In genomic region chr15:78565097-78565950, GRCh38 we compare ENCODE assay signal across 8 cellular contexts. TPM values are rescaled to one million over a fixed set of nuclear protein-coding genes. Genes with fewer than 3 reads are reported as not detected.
A peak's percentile ranks its signal among the peaks of the same experiment; 100 is the strongest.
DNase-seq lines count a peak whose midpoint lies in the region; ATAC-seq, FAIRE-seq and TF ChIP-seq lines count a peak whose summit lies in the region.

Gene CHRNA5 (plus strand): TSS chr15:78565520. CDS start chr15:78565720, 200 bp downstream.

- H3F3A ChIP-seq in MM.1S (ENCODE audit: insufficient read depth, low read length), result peaks cover 14% of the 10 kb centered on the region

- no peak for TF ChIP-seq CTCF in DND-41 (IDR thresholded peaks at IDR 0.05; ENCODE audit: borderline replicate concordance, extremely low read depth, low read length, poor library complexity, severe bottlenecking)
- no peak for TF ChIP-seq CTCF in MM.1S (IDR thresholded peaks at IDR 0.05; ENCODE audit: low read length)

- H3K27me3 ChIP-seq in DND-41 (ENCODE audit: insufficient read depth, low read length, poor library complexity) (peaks cover 6% of the 10 kb centered on the region), MM.1S (replicated peaks; ENCODE audit: insufficient read depth, low read length) (no peaks in the 10 kb centered on the region)

- H3K9ac ChIP-seq in DND-41 (ENCODE audit: low read depth, low read length) (peak within 1 kb of the TSS; percentile 70), MM.1S (ENCODE audit: low read length) (peak within 1 kb of the TSS; percentile 50)

- no peaks in the 10 kb centered on the region for H3K36me3 ChIP-seq in DND-41 (ENCODE audit: insufficient read depth, low read length)
- H3K36me3 ChIP-seq in MM.1S (replicated peaks; ENCODE audit: insufficient read depth, low read length), result no peaks in the 10 kb centered on the region

- peak within 1 kb of the TSS; percentile 81 for H2AFZ ChIP-seq in DND-41 (ENCODE audit: low read depth, low read length)
- peak within 1 kb of the TSS; percentile 97 for H2AFZ ChIP-seq in MM.1S (ENCODE audit: low read length)

- H3K4me1 ChIP-seq in DND-41 (ENCODE audit: insufficient read depth, low read length) (peaks cover 31% of the 10 kb centered on the region), MM.1S (ENCODE audit: low read length) (peaks cover 10% of the 10 kb centered on the region; the same call in 1 of the 2 replicates)

- intact Hi-C loops in posterior vena cava (cut with DNase I), result no loop called here

- H4K20me1 ChIP-seq in DND-41 (ENCODE audit: insufficient read depth, low read length) (no peaks in the 10 kb centered on the region), MM.1S (ENCODE audit: insufficient read depth, low read length) (no peaks in the 10 kb centered on the region)

- DNase-seq in DND-41 (peak; percentile 85), H54 (ENCODE audit: insufficient read length, low spot score) (peak; percentile 68), MM.1S (peak; percentile 72), SHP77 treated with DMSO at 0.1 percent for 48 hours (lab: John Stamatoyannopoulos, UW) (peak; percentile 87), glomerular visceral epithelial cell (ENCODE audit: extremely low spot score) (peak; percentile 97), posterior vena cava (ENCODE audit: low spot score) (peak; percentile 91), ureter (ENCODE audit: low spot score) (peak; percentile 89)
- DNase-seq in activated gamma-delta T cell treated with anti-CD3 and anti-CD28 coated beads, Interleukin-2, amount 50 U/mL, for 16 hours (ENCODE audit: low read depth), result peak; percentile 44

- H3K9me2 ChIP-seq in MM.1S (replicated peaks; ENCODE audit: insufficient read depth, low read length), result no peaks in the 10 kb centered on the region

- ATAC-seq in DND-41 (ENCODE audit: insufficient read depth, low read depth), result peak; percentile 84

- H3K27ac ChIP-seq in DND-41 (ENCODE audit: low read length), result peak within 1 kb of the TSS; percentile 40; the same call in 1 of the 2 replicates
- peak within 1 kb of the TSS; percentile 35; the same call in 1 of the 2 replicates for H3K27ac ChIP-seq in MM.1S (ENCODE audit: low read length)

- peak within 1 kb of the TSS; percentile 90 for H3K4me2 ChIP-seq in DND-41 (ENCODE audit: insufficient read depth, low read length)
- H3K4me2 ChIP-seq in MM.1S (ENCODE audit: low read depth, low read length), result peak within 1 kb of the TSS; percentile 84

- peak; percentile 94 for TF ChIP-seq POLR2A in H54 (IDR thresholded peaks at IDR 0.05; ENCODE audit: low read depth, low read length)

- H3K4me3 ChIP-seq in DND-41 (ENCODE audit: low read depth in 1 of 2, low read length in 2 of 2), result peak within 1 kb of the TSS; percentile 50 to 85; a peak in 3 of 4 replicates
- peak within 1 kb of the TSS; percentile 89 for H3K4me3 ChIP-seq in MM.1S (ENCODE audit: low read length)

- FAIRE-seq in H54 (lab: Jason Lieb, UNC), result peak; percentile 11

- H3K79me2 ChIP-seq in DND-41 (ENCODE audit: insufficient read depth, low read length), result no peaks in the 10 kb centered on the region
- H3K79me2 ChIP-seq in MM.1S (ENCODE audit: low read length), result peaks cover 17% of the 10 kb centered on the region

- H3K9me3 ChIP-seq in DND-41 (ENCODE audit: insufficient read depth, low read length, severe bottlenecking), result no peaks in the 10 kb centered on the region
- no peaks in the 10 kb centered on the region for H3K9me3 ChIP-seq in MM.1S (replicated peaks; ENCODE audit: insufficient read depth, low read length)

RNA-seq across cellular contexts. Expression of gene CHRNA5, which starts in this region (rescaled TPM):
- total RNA-seq in posterior vena cava, result 1 to 10 TPM in 1 of 2 donors, under 1 TPM in 1; 0.74 to 3.1 TPM
- total RNA-seq in ureter, result 4.0 TPM

Comparison
In these comparisons a context has a peak if more than half of its experiments do, and no peak if none do; other contexts are left out.
1. Peak in every context shown above with its lines: DNase-seq, ATAC-seq, H3K4me3 ChIP-seq and H3K27ac ChIP-seq.
2. DNase-seq: peak in every context shown above with its lines; median percentile 97 in glomerular visceral epithelial cell; 91 in posterior vena cava; 89 in ureter; 87 in SHP77 treated with DMSO at 0.1 percent for 48 hours; 85 in DND-41; 72 in MM.1S; 68 in H54; 44 in activated gamma-delta T cell treated with anti-CD3 and anti-CD28 coated beads, Interleukin-2, amount 50 U/mL, for 16 hours.